ENCODE assay signal across 8 cellular contexts in genomic region chr13:28100149-28101121, GRCh38. TPM values are rescaled to one million over a fixed set of nuclear protein-coding genes. Genes with fewer than 3 reads are reported as not detected.
A peak's percentile ranks its signal among the peaks of the same experiment; 100 is the strongest.
DNase-seq lines count a peak whose midpoint lies in the region; ATAC-seq, FAIRE-seq and TF ChIP-seq lines count a peak whose summit lies in the region.

FLT3 (minus strand) TSS chr13:28100576; CDS start chr13:28100510, 66 bp downstream.

- H3K27me3 ChIP-seq in GM06990 (replicated peaks; ENCODE audit: control insufficient read depth, insufficient read depth, low read length) = no peaks in the 10 kb centered on the region; the same call in 1 of the 2 replicates
- H3K27me3 ChIP-seq in OCI-LY1 (ENCODE audit: insufficient read depth, low read length) = peaks cover 9% of the 10 kb centered on the region; the same call in 1 of the 2 replicates
- H3K27me3 ChIP-seq in GM12878 (replicated peaks in 1 of 2; ENCODE audit: control insufficient read depth in 2 of 2, insufficient read depth in 2 of 2, low read length in 1 of 2) = peaks cover 6 to 18% of the 10 kb centered on the region in 2 experiments

- no peaks in the 10 kb centered on the region for H3K9me3 Mint-ChIP-seq in immature natural killer cell

- no peak within 1 kb of the TSS for H2AFZ ChIP-seq in OCI-LY1 (ENCODE audit: low read length)
- H2AFZ ChIP-seq in GM12878 (ENCODE audit: control insufficient read depth, low read depth, low read length) = peak within 1 kb of the TSS; percentile 67

- 2% methylated on average over 60 of the region's 106 CpGs for WGBS in GM12878 (ENCODE audit: insufficient coverage, insufficient replicate concordance, low lambda C conversion rate, missing lambda C conversion rate)

- peak; percentile 82 for ATAC-seq in HG02759 (IDR thresholded peaks at IDR 0.05; ENCODE audit: unreplicated experiment)
- ATAC-seq in GM12878 = peak; percentile 83
- ATAC-seq in HG03571 (IDR thresholded peaks at IDR 0.05; ENCODE audit: unreplicated experiment) = no peak

- no peaks in the 10 kb centered on the region for H3F3A ChIP-seq in OCI-LY1 (ENCODE audit: insufficient read depth, low read length)

- RAD21 ChIA-PET in GM12878 (lab: Charles Lee; ENCODE audit: unreplicated experiment) = no interaction called here

- H3K9ac ChIP-seq in OCI-LY1 (ENCODE audit: low read length) = no peak within 1 kb of the TSS
- H3K9ac ChIP-seq in GM12878 (ENCODE audit: control insufficient read depth, insufficient read depth, low read length) = peak within 1 kb of the TSS; percentile 27; the same call in 1 of the 2 replicates

- in situ Hi-C loops in GM12878 (cut with MboI) = no loop called here

- H3K27me3 Mint-ChIP-seq in immature natural killer cell (ENCODE audit: low read depth in 3 of 3) = peaks cover 8 to 49% (median 15%) of the 10 kb centered on the region in 3 donors

- TF ChIP-seq RAD21 in GM12878 (IDR thresholded peaks at IDR 0.05; ENCODE audit: insufficient read depth, low read depth, low read length) = no peak

- peak within 1 kb of the TSS; percentile 65 to 82 (median 66) for H3K4me3 Mint-ChIP-seq in immature natural killer cell

- no peak within 1 kb of the TSS for H3K27ac ChIP-seq in OCI-LY1 (ENCODE audit: low read depth, low read length, poor library complexity, severe bottlenecking)
- H3K27ac ChIP-seq in GM12878 (ENCODE audit: control insufficient read depth, insufficient read depth) = no peak within 1 kb of the TSS

- POLR2A ChIA-PET in GM12878 (lab: Charles Lee) = no interaction called here

- H3K79me2 ChIP-seq in OCI-LY1 (ENCODE audit: insufficient read depth, low read length) = no peaks in the 10 kb centered on the region
- H3K79me2 ChIP-seq in GM12878 (ENCODE audit: control insufficient read depth, insufficient read depth, low read length) = no peaks in the 10 kb centered on the region

- peak within 1 kb of the TSS; percentile 51 for H3K4me3 ChIP-seq in GM06990 (replicated peaks; ENCODE audit: low read depth, low read length)
- peak within 1 kb of the TSS; percentile 21 for H3K4me3 ChIP-seq in OCI-LY1 (ENCODE audit: low read depth, low read length, poor library complexity, severe bottlenecking)
- H3K4me3 ChIP-seq in GM12878 = peak within 1 kb of the TSS; percentile 68; the same call in 1 of the 2 replicates

- FAIRE-seq in GM12878 (lab: Jason Lieb, UNC) = no peak

- H3K4me1 ChIP-seq in OCI-LY1 (ENCODE audit: insufficient read depth, low read length, severe bottlenecking) = no peaks in the 10 kb centered on the region
- H3K4me1 ChIP-seq in GM12878 (ENCODE audit: control insufficient read depth, insufficient read depth, low read length) = no peaks in the 10 kb centered on the region

- H3K36me3 ChIP-seq in GM06990 (ENCODE audit: control insufficient read depth, insufficient read depth, low read length) = no peaks in the 10 kb centered on the region
- no peaks in the 10 kb centered on the region for H3K36me3 ChIP-seq in OCI-LY1 (ENCODE audit: insufficient read depth, low read length)
- H3K36me3 ChIP-seq in GM12878 (ENCODE audit: control insufficient read depth in 2 of 2, insufficient read depth in 2 of 2, low read length in 1 of 2) = no peaks in the 10 kb centered on the region

- H3K9me2 ChIP-seq in OCI-LY1 (ENCODE audit: low read depth, low read length) = no peaks in the 10 kb centered on the region

- SMC1A ChIA-PET in GM12878 (lab: Charles Lee; ENCODE audit: uncharacterized antibody, unreplicated experiment) = no interaction called here

- no peaks in the 10 kb centered on the region for H3K36me3 Mint-ChIP-seq in immature natural killer cell

- CTCF ChIA-PET in GM12878 (lab: Yijun Ruan, JAX) = no interaction called here

- H3K4me1 Mint-ChIP-seq in immature natural killer cell = peaks cover 9 to 14% of the 10 kb centered on the region in 2 donors

- TF ChIP-seq CTCF in GM06990 (IDR thresholded peaks at IDR 0.05; ENCODE audit: insufficient read depth, low read length, poor library complexity, severe bottlenecking) (no peak), OCI-LY1 (IDR thresholded peaks at IDR 0.05; ENCODE audit: low read length) (no peak), GM12878 (IDR thresholded peaks at IDR 0.05 in 2 of 3, conservative IDR thresholded peaks at IDR 0.05 in 1 of 3; ENCODE audit: control insufficient read depth in 2 of 3, extremely low read depth in 1 of 3, insufficient read depth in 1 of 3, low read depth in 3 of 3, low read length in 3 of 3) (no peak)

- BruUV-seq in GM12878 (replicated peaks; lab: Mats Ljungman, UMichigan) = no TSS peak

- H3K27ac Mint-ChIP-seq in immature natural killer cell = no peak within 1 kb of the TSS

- H3K9me3 ChIP-seq in OCI-LY1 (ENCODE audit: low read length) (no peaks in the 10 kb centered on the region), GM12878 (replicated peaks; ENCODE audit: control insufficient read depth, insufficient read depth, low read length) (no peaks in the 10 kb centered on the region; the same call in 1 of the 3 replicates)

- no peak for TF ChIP-seq EP300 in GM12878 (IDR thresholded peaks at IDR 0.05; ENCODE audit: borderline replicate concordance in 1 of 2, control insufficient read depth in 1 of 2, low read depth in 2 of 2, low read length in 2 of 2)

- intact Hi-C loops in GM12878 (cut with micrococcal nuclease; ENCODE audit: unreplicated experiment) = no loop called here

- H4K20me1 ChIP-seq in OCI-LY1 (ENCODE audit: insufficient read depth, low read length) (no peaks in the 10 kb centered on the region), GM12878 (ENCODE audit: control insufficient read depth, insufficient read depth) (no peaks in the 10 kb centered on the region)

- TF ChIP-seq POLR2A in GM12878 (IDR thresholded peaks at IDR 0.05; ENCODE audit: low read depth, low read length) = no peak

- peak; percentile 71 for DNase-seq in GM06990 (ENCODE audit: extremely low read depth, insufficient read length)
- DNase-seq in GM12878 (ENCODE audit: low read depth, low spot score) = no peak
- DNase-seq in immature natural killer cell = peak in 2 of 3 donors; percentile 7 to 9
- peak; percentile 15 for DNase-seq in stimulated activated CD4-positive, alpha-beta T cell treated with anti-CD3 and anti-CD28 coated beads, Interleukin-12 subunit alpha, Interleukin-12 subunit beta, amount 100 ng/mL, for 4 hours
- no peak for DNase-seq in globus pallidus (ENCODE audit: low spot score)

- peak within 1 kb of the TSS; percentile 32 for H3K4me2 ChIP-seq in OCI-LY1 (ENCODE audit: low read length)
- peak within 1 kb of the TSS; percentile 92 for H3K4me2 ChIP-seq in GM12878 (ENCODE audit: control insufficient read depth, insufficient read depth)

TF ChIP-seq in GM12878, 131 proteins besides CTCF, POLR2A, EP300 and RAD21 (continues in another document):
- TF ChIP-seq RB1 (IDR thresholded peaks at IDR 0.05; ENCODE audit: borderline replicate concordance) (no peak), STAT1 (conservative IDR thresholded peaks at IDR 0.05) (no peak), NFIC (IDR thresholded peaks at IDR 0.05; ENCODE audit: low read depth, low read length) (no peak), SMAD5 (IDR thresholded peaks at IDR 0.05; ENCODE audit: low read depth) (no peak), NR2C1 (IDR thresholded peaks at IDR 0.05) (no peak), NFYA (IDR thresholded peaks at IDR 0.05; ENCODE audit: borderline replicate concordance, low read depth, low read length) (no peak), MYC (IDR thresholded peaks at IDR 0.05; ENCODE audit: insufficient read depth, insufficient read length, insufficient replicate concordance, low read length, severe bottlenecking) (no peak), MAX (IDR thresholded peaks at IDR 0.05; ENCODE audit: low read depth, low read length) (no peak), ZNF207 (IDR thresholded peaks at IDR 0.05; ENCODE audit: borderline replicate concordance) (no peak), NR2C2 (IDR thresholded peaks at IDR 0.05; ENCODE audit: borderline replicate concordance, control insufficient read depth, insufficient read length, low read depth) (no peak), ZNF217 (IDR thresholded peaks at IDR 0.05) (no peak)

RNA-seq across cellular contexts. Expression of gene FLT3, which starts in this region (rescaled TPM):
- 0.33 and 0.42 TPM in 2 replicates for total RNA-seq in GM12878 (2013; cell fraction: nucleolus; rRNA removed)
- total RNA-seq in GM12878 (2014; rRNA removed) (0.05 and 0.11 TPM in 2 replicates), GM12878 (2014; rRNA removed; fragmentation: Illumina TruSeq; extraction: Trizol) (0.18 and 0.23 TPM in 2 replicates), GM12878 (2021) (0.10 and 0.16 TPM in 2 replicates)
- 0.13 TPM for polyA plus RNA-seq in GM12878 (2011; ENCODE audit: low read depth)
- polyA plus RNA-seq in GM12878 (2011; rRNA removed) (0.09 TPM in 1 of 2 replicates, not detected in the other), GM12878 (2014; fragmentation: Illumina TruSeq; extraction: Trizol) (0.04 and 0.16 TPM in 2 replicates), GM12878 (2014; fragmentation: Nextera tagmentation; extraction: Ambion mirVana) (under 1 TPM; 0.06 to 0.13 TPM), GM12878 (2014; rRNA removed) (0.05 and 0.10 TPM in 2 replicates), GM12878 (2016; fragmentation: Nextera tagmentation; extraction: Ambion mirVana) (under 1 TPM; 0.15 to 0.19 TPM), immature natural killer cell (1 to 10 TPM in 2 of 3 donors, under 1 TPM in 1; 0.80 to 1.6 (median 1.2) TPM)
- 0.01 TPM in 1 of 2 replicates, not detected in the other for polyA plus RNA-seq in GM12878 (2011; cell fraction: cytosol; rRNA removed)
- polyA plus RNA-seq in GM12878 (2011; cell fraction: nucleus; rRNA removed) = 0.03 TPM in 1 of 2 replicates, not detected in the other
- polyA plus RNA-seq in GM12878 (2012) = 0.22 and 0.27 TPM in 2 replicates
- polyA minus RNA-seq in GM12878 (2011; rRNA and poly(A)+ RNA removed) = not detected in 2 replicates
- not detected in 2 replicates for polyA minus RNA-seq in GM12878 (2011; cell fraction: cytosol; rRNA and poly(A)+ RNA removed)
- polyA minus RNA-seq in GM12878 (2011; cell fraction: nucleus; rRNA and poly(A)+ RNA removed) = not detected in 2 replicates

Comparison
In these comparisons a context has a peak if more than half of its experiments do, and no peak if none do; other contexts are left out.
1. Peak in ATAC-seq, H3K4me3 ChIP-seq, H3K9ac ChIP-seq and H3K4me2 ChIP-seq in GM12878; RNA of the gene not detected or under 1 TPM.
2. DNase-seq: peak in GM06990 (single experiment), immature natural killer cell (2 of 3) and stimulated activated CD4-positive, alpha-beta T cell treated with anti-CD3 and anti-CD28 coated beads, Interleukin-12 subunit alpha, Interleukin-12 subunit beta, amount 100 ng/mL, for 4 hours (single experiment); none in GM12878 (single experiment) and globus pallidus (single experiment).
3. Peak in every context shown above with its lines, with median percentiles within 50 percentile points of each other: H3K4me3 ChIP-seq.